In genomic region chr12:110576504-110576903, GRCh38 we compare ENCODE assay signal across 14 cellular contexts. TPM values are rescaled to one million over a fixed set of nuclear protein-coding genes. Genes with fewer than 3 reads are reported as not detected.
DNase-seq lines count a peak whose midpoint lies in the region; ATAC-seq and TF ChIP-seq lines count a peak whose summit lies in the region.
"Had no signal": no experiment of that assay in that cellular context is flagged by ENCODE, and none has a peak within 500 bp of the region (broad histone marks: within the 10 kb centered on the region; RNA-seq: fewer than 3 reads in every experiment).

No MANE protein-coding gene starts in this region.

- H3K4me3 Mint-ChIP-seq in activated T-cell treated with anti-CD3 and anti-CD28 coated beads, Interleukin-2, amount 50 U/mL, for 72 hours, result peak overlapping the region; percentile 65 to 96
- peak overlapping the region; percentile 90 for H3K4me3 Mint-ChIP-seq in stimulated activated effector memory CD8-positive, alpha-beta T cell treated with anti-CD3 and anti-CD28 coated beads, Interleukin-12 subunit alpha, Interleukin-12 subunit beta, amount 100 ng/mL, for 72 hours

- H3K27me3 Mint-ChIP-seq in activated T-cell treated with anti-CD3 and anti-CD28 coated beads, Interleukin-2, amount 50 U/mL, for 72 hours (ENCODE audit: low read depth), result no peaks in the 10 kb centered on the region

- TF ChIP-seq CTCF in RWPE2 (IDR thresholded peaks at IDR 0.05; ENCODE audit: poor library complexity, severe bottlenecking), result no peak

- no peaks in the 10 kb centered on the region for H3K9me3 ChIP-seq in RWPE2 (ENCODE audit: severe bottlenecking)
- H3K9me3 ChIP-seq: testis had no signal

- peaks cover 18% of the 10 kb centered on the region for H3K36me3 ChIP-seq in RWPE2 (ENCODE audit: low read depth)

- H3K4me1 Mint-ChIP-seq in activated T-cell treated with anti-CD3 and anti-CD28 coated beads, Interleukin-2, amount 50 U/mL, for 72 hours (ENCODE audit: low read depth), result peaks cover 77% of the 10 kb centered on the region
- peaks cover 48% of the 10 kb centered on the region for H3K4me1 Mint-ChIP-seq in stimulated activated effector memory CD8-positive, alpha-beta T cell treated with anti-CD3 and anti-CD28 coated beads, Interleukin-12 subunit alpha, Interleukin-12 subunit beta, amount 100 ng/mL, for 72 hours

- peak overlapping the region; percentile 94 for H3K27ac Mint-ChIP-seq in activated T-cell treated with anti-CD3 and anti-CD28 coated beads, Interleukin-2, amount 50 U/mL, for 72 hours
- peak overlapping the region; percentile 96 for H3K27ac Mint-ChIP-seq in stimulated activated effector memory CD8-positive, alpha-beta T cell treated with anti-CD3 and anti-CD28 coated beads, Interleukin-12 subunit alpha, Interleukin-12 subunit beta, amount 100 ng/mL, for 72 hours

- no peak overlapping the region for H3K4me3 ChIP-seq in RWPE2 (ENCODE audit: severe bottlenecking)
- H3K4me3 ChIP-seq: testis had no signal

- peaks cover 6 to 14% of the 10 kb centered on the region in 2 donors for H3K36me3 Mint-ChIP-seq in activated T-cell treated with anti-CD3 and anti-CD28 coated beads, Interleukin-2, amount 50 U/mL, for 72 hours (ENCODE audit: insufficient read depth in 2 of 2)
- H3K36me3 Mint-ChIP-seq in stimulated activated effector memory CD8-positive, alpha-beta T cell treated with anti-CD3 and anti-CD28 coated beads, Interleukin-12 subunit alpha, Interleukin-12 subunit beta, amount 100 ng/mL, for 72 hours, result peaks cover 46% of the 10 kb centered on the region

- no peaks in the 10 kb centered on the region for H3K27me3 ChIP-seq in RWPE2 (ENCODE audit: insufficient read depth, poor library complexity, severe bottlenecking)
- H3K27me3 ChIP-seq: testis had no signal

- peaks cover 45% of the 10 kb centered on the region for H3K4me1 ChIP-seq in RWPE2 (ENCODE audit: insufficient read depth, poor library complexity, severe bottlenecking)

- peaks cover 2% of the 10 kb centered on the region in 2 donors for H3K9me3 Mint-ChIP-seq in activated T-cell treated with anti-CD3 and anti-CD28 coated beads, Interleukin-2, amount 50 U/mL, for 72 hours
- H3K9me3 Mint-ChIP-seq in stimulated activated effector memory CD8-positive, alpha-beta T cell treated with anti-CD3 and anti-CD28 coated beads, Interleukin-12 subunit alpha, Interleukin-12 subunit beta, amount 100 ng/mL, for 72 hours, result no peaks in the 10 kb centered on the region

- H3K27ac ChIP-seq in RWPE2 (ENCODE audit: poor library complexity, severe bottlenecking) (peak overlapping the region; percentile 99), epithelial cell of prostate (peak overlapping the region; percentile 99)
- H3K27ac ChIP-seq: testis had no signal

- DNase-seq in activated T-cell treated with anti-CD3 and anti-CD28 coated beads, Interleukin-2, amount 50 U/mL, for 72 hours, result no peak
- DNase-seq in activated T-cell treated with anti-CD3 and anti-CD28 coated beads for 4 hours (no peak), RWPE2 (ENCODE audit: low spot score) (no peak), epithelial cell of prostate (ENCODE audit: low read depth, low spot score) (no peak), DMS 273 (lab: John Stamatoyannopoulos, UW; ENCODE audit: unreplicated experiment) (no peak), NCI-H82 treated with DMSO at 0.1 percent for 48 hours (lab: John Stamatoyannopoulos, UW; ENCODE audit: unreplicated experiment) (no peak)
- no peak for DNase-seq in stimulated activated effector memory CD8-positive, alpha-beta T cell treated with anti-CD3 and anti-CD28 coated beads, Interleukin-12 subunit alpha, Interleukin-12 subunit beta, amount 100 ng/mL, for 72 hours (ENCODE audit: low spot score in 2 of 2)
- DNase-seq: DMS153, Kasumi-1, NCI-H1930, NCI-H524 treated with DMSO at 0.1 percent for 48 hours, occipital lobe, testis had no signal

- ATAC-seq in activated T-cell treated with anti-CD3 and anti-CD28 coated beads, Interleukin-2, amount 50 U/mL, for 72 hours (replicated peaks in 1 of 2), result no peak
- ATAC-seq in RWPE2 (ENCODE audit: low read depth) (no peak), GM18498 (IDR thresholded peaks at IDR 0.05; ENCODE audit: unreplicated experiment) (no peak)
- no peak for ATAC-seq in stimulated activated effector memory CD8-positive, alpha-beta T cell treated with anti-CD3 and anti-CD28 coated beads, Interleukin-12 subunit alpha, Interleukin-12 subunit beta, amount 100 ng/mL, for 72 hours

RNA-seq across cellular contexts. Expression of gene PPTC7, which starts 6.6 kb away (rescaled TPM):
- total RNA-seq in activated T-cell treated with anti-CD3 and anti-CD28 coated beads, Interleukin-2, amount 50 U/mL, for 72 hours, result 10 to 100 TPM; 42.6 to 42.9 TPM

RNA-seq across cellular contexts. Expression of gene TCTN1, which starts 37.4 kb away (rescaled TPM):
- 1 to 10 TPM; 9.7 to 10.0 TPM for total RNA-seq in activated T-cell treated with anti-CD3 and anti-CD28 coated beads, Interleukin-2, amount 50 U/mL, for 72 hours
